In genomic region chr19:12668346-12668745, GRCh38 we compare ENCODE assay signal across 8 cellular contexts. TPM values are rescaled to one million over a fixed set of nuclear protein-coding genes. Genes with fewer than 3 reads are reported as not detected.
A peak's percentile ranks its signal among the peaks of the same experiment; 100 is the strongest.
DNase-seq lines count a peak whose midpoint lies in the region; ATAC-seq, FAIRE-seq and TF ChIP-seq lines count a peak whose summit lies in the region.

No MANE protein-coding gene starts in this region.

- peaks cover 17 to 36% of the 10 kb centered on the region in 2 donors for H3K4me1 ChIP-seq in adrenal gland (replicated peaks in 1 of 2)
- peaks cover 43% of the 10 kb centered on the region for H3K4me1 ChIP-seq in HepG2 (ENCODE audit: insufficient read depth, low read length)
- peaks cover 32% of the 10 kb centered on the region for H3K4me1 ChIP-seq in testis

- H3K27me3 Mint-ChIP-seq in activated CD4-positive, alpha-beta T cell treated with anti-CD3 and anti-CD28 coated beads, Interleukin-2, amount 10 ng/mL, durations not matched to agents 7 days and 5 days, result no peaks in the 10 kb centered on the region

- peaks cover 26% of the 10 kb centered on the region for H3K36me3 Mint-ChIP-seq in activated CD4-positive, alpha-beta T cell treated with anti-CD3 and anti-CD28 coated beads, Interleukin-2, amount 10 ng/mL, durations not matched to agents 7 days and 5 days (ENCODE audit: low read depth)

- TF ChIP-seq EP300 in HepG2 (IDR thresholded peaks at IDR 0.05; ENCODE audit: low read depth in 2 of 2, low read length in 2 of 2) (no peak), HepG2 (CRISPR knock-in tag; IDR thresholded peaks at IDR 0.05; ENCODE audit: borderline replicate concordance) (no peak)

- H3K9me3 ChIP-seq in adrenal gland (replicated peaks in 1 of 3) (no peaks in the 10 kb centered on the region), HepG2 (ENCODE audit: low read length) (no peaks in the 10 kb centered on the region), testis (no peaks in the 10 kb centered on the region)

- H3K27ac Mint-ChIP-seq in activated CD4-positive, alpha-beta T cell treated with anti-CD3 and anti-CD28 coated beads, Interleukin-2, amount 10 ng/mL, durations not matched to agents 7 days and 5 days, result peak overlapping the region; percentile 99

- 60 to 68% (median 65%) methylated on average over 6 to 8 of the region's 8 CpGs for WGBS in adrenal gland, 4 donors
- WGBS in HepG2 (ENCODE audit: low lambda C conversion rate), result 69% methylated on average over 6 of the region's 8 CpGs
- WGBS in testis, 2 donors, result 36 to 64% methylated on average over 8 of the region's 8 CpGs

- peak overlapping the region; percentile 96 for H3K4me3 Mint-ChIP-seq in activated CD4-positive, alpha-beta T cell treated with anti-CD3 and anti-CD28 coated beads, Interleukin-2, amount 10 ng/mL, durations not matched to agents 7 days and 5 days

- BruUV-seq in HepG2 (replicated peaks; lab: Mats Ljungman, UMichigan), result no TSS peak

- peaks cover 34% of the 10 kb centered on the region for H3K79me2 ChIP-seq in HepG2 (ENCODE audit: insufficient read depth, low read length)

- FAIRE-seq in HepG2 (lab: Jason Lieb, UNC) (no peak), HTR-8/SVneo (lab: Jason Lieb, UNC) (no peak)

- H3K36me3 ChIP-seq in adrenal gland (replicated peaks in 1 of 2), result peaks cover 0 to 14% of the 10 kb centered on the region in 2 donors
- peaks cover 4 to 8% of the 10 kb centered on the region in 2 experiments; a peak in 3 of 5 replicates for H3K36me3 ChIP-seq in HepG2 (replicated peaks in 1 of 2; ENCODE audit: control insufficient read depth in 1 of 2, insufficient read depth in 2 of 2, low read length in 2 of 2)
- H3K36me3 ChIP-seq in testis (ENCODE audit: low read depth, missing control alignments), result no peaks in the 10 kb centered on the region

- TF ChIP-seq CTCF in adrenal gland (IDR thresholded peaks at IDR 0.05), result no peak
- TF ChIP-seq CTCF in HepG2 (CRISPR knock-in tag; IDR thresholded peaks at IDR 0.05), result no peak
- no peak for TF ChIP-seq CTCF in testis (IDR thresholded peaks at IDR 0.05)

- H4K20me1 ChIP-seq in HepG2 (ENCODE audit: insufficient read depth, low read length), result no peaks in the 10 kb centered on the region

- no peak for DNase-seq in activated CD4-positive, alpha-beta T cell treated with anti-CD3 and anti-CD28 coated beads, Interleukin-2, amount 10 ng/mL, durations not matched to agents 7 days and 5 days
- no peak for DNase-seq in activated CD4-positive, alpha-beta T cell treated with anti-CD3 and anti-CD28 coated beads, Interleukin-2, amount 50 U/mL, for 1 hour
- no peak for DNase-seq in adrenal gland
- DNase-seq in HepG2 (ENCODE audit: low spot score), result no peak
- no peak for DNase-seq in testis
- DNase-seq in mucosa of gallbladder (ENCODE audit: low spot score), result no peak
- no peak for DNase-seq in HTR-8/SVneo (ENCODE audit: insufficient read length, low spot score)
- no peak for DNase-seq in nucleus accumbens (lab: John Stamatoyannopoulos, UW)

- no peak overlapping the region for H2AFZ ChIP-seq in HepG2 (ENCODE audit: low read length)

- ATAC-seq in HepG2, result no peak

- no peak for TF ChIP-seq POLR2A in adrenal gland (IDR thresholded peaks at IDR 0.05)
- no peak for TF ChIP-seq POLR2A in HepG2 (IDR thresholded peaks at IDR 0.05; ENCODE audit: insufficient read depth in 1 of 2, low read depth in 2 of 2, low read length in 2 of 2)
- no peak for TF ChIP-seq POLR2A in testis (IDR thresholded peaks at IDR 0.05)

- TF ChIP-seq RAD21 in HepG2 (CRISPR knock-in tag; IDR thresholded peaks at IDR 0.05), result no peak

- peak overlapping the region; percentile 97 for H3K4me2 ChIP-seq in HepG2 (ENCODE audit: low read depth, low read length)

- no peaks in the 10 kb centered on the region for H3K9me3 Mint-ChIP-seq in activated CD4-positive, alpha-beta T cell treated with anti-CD3 and anti-CD28 coated beads, Interleukin-2, amount 10 ng/mL, durations not matched to agents 7 days and 5 days

- H3K27ac ChIP-seq in adrenal gland, result peak overlapping the region in 3 of 5 donors; percentile 86 to 96 (median 94)
- peak overlapping the region; percentile 88 for H3K27ac ChIP-seq in HepG2 (ENCODE audit: extremely low read length, insufficient read depth, low read length)
- H3K27ac ChIP-seq in testis, result peak overlapping the region; percentile 93

- H3K4me1 Mint-ChIP-seq in activated CD4-positive, alpha-beta T cell treated with anti-CD3 and anti-CD28 coated beads, Interleukin-2, amount 10 ng/mL, durations not matched to agents 7 days and 5 days, result peaks cover 62% of the 10 kb centered on the region

- intact Hi-C loops in adrenal gland (cut with DNase I) (loop anchor here in 1 of 2 donors (5.0 kb wide), 1 partner anchor 56 kb away; the partner anchor contains the start of genes ZNF490 and ZNF791), HepG2 (cut with micrococcal nuclease; ENCODE audit: unreplicated experiment) (no loop called here), testis (cut with DNase I; ENCODE audit: low total_unique reads) (no loop called here)

- POLR2A ChIA-PET in activated CD4-positive, alpha-beta T cell treated with anti-CD3 and anti-CD28 coated beads, Interleukin-2, amount 10 ng/mL, durations not matched to agents 7 days and 5 days (lab: Charles Lee), result interaction anchor here (1.0 kb wide), 1 partner anchor 10 kb away, joined by 8 read pairs; no protein-coding TSS in a partner anchor
- POLR2A ChIA-PET in HepG2 (lab: Yijun Ruan, JAX), result interaction anchor here (1.6 to 1.9 kb wide), 6 partner anchors 10 to 172 kb away, joined by 3 to 16 read pairs (median 4); partner anchors contain the start of genes DHPS, GET3, ZNF490 and ZNF791

- in situ Hi-C loops in HepG2 (cut with HindIII; ENCODE audit: extremely low pct_ligation_motif_present, low pct_unique_long_range_greater_than_20kb), result no loop called here

- CTCF ChIA-PET in activated CD4-positive, alpha-beta T cell treated with anti-CD3 and anti-CD28 coated beads, Interleukin-2, amount 10 ng/mL, durations not matched to agents 7 days and 5 days (lab: Charles Lee), result interaction anchor here (1.0 to 4.4 kb wide), 2 partner anchors 12 to 28 kb away, joined by 4 to 23 read pairs; partner anchors contain the start of gene DHPS
- CTCF ChIA-PET in HepG2 (lab: Yijun Ruan, JAX; ENCODE audit: low intra/inter-chr PET ratio, low total read pairs), result no interaction called here

- H3K9ac ChIP-seq in HepG2 (ENCODE audit: insufficient read depth, low read depth, low read length), result peak overlapping the region; percentile 93

- peak overlapping the region in 1 of 4 donors; percentile 96 for H3K4me3 ChIP-seq in adrenal gland
- peak overlapping the region; percentile 77 to 96 (median 96) for H3K4me3 ChIP-seq in HepG2 (replicated peaks in 1 of 3; ENCODE audit: insufficient read depth in 1 of 3, low read depth in 2 of 3, low read length in 3 of 3)
- peak overlapping the region; percentile 87 to 91 for H3K4me3 ChIP-seq in testis

- H3K27me3 ChIP-seq in adrenal gland (no peaks in the 10 kb centered on the region), HepG2 (ENCODE audit: control insufficient read depth in 1 of 2, insufficient read depth in 2 of 2, low read length in 2 of 2) (no peaks in the 10 kb centered on the region; a peak in 1 of 5 replicates), testis (no peaks in the 10 kb centered on the region)

RNA-seq across cellular contexts. Expression of gene WDR83, which starts 1.7 kb away (rescaled TPM):
- 10 to 100 TPM; 14.4 to 19.6 TPM for total RNA-seq in activated CD4-positive, alpha-beta T cell treated with anti-CD3 and anti-CD28 coated beads, Interleukin-2, amount 10 ng/mL, durations not matched to agents 7 days and 5 days
- 10 to 100 TPM; 11.4 to 20.5 (median 15.0) TPM for total RNA-seq in adrenal gland
- 10 to 100 TPM in 2 of 3 donors, 1 to 10 TPM in 1; 3.9 to 68.5 (median 56.1) TPM for polyA plus RNA-seq in adrenal gland
- total RNA-seq in HepG2 (2016; rRNA removed; fragmentation: Illumina TruSeq; extraction: Trizol), result 9.9 and 10.7 TPM in 2 replicates
- 6.9 and 7.6 TPM in 2 replicates for total RNA-seq in HepG2 (2016; cell fraction: cytosol; rRNA removed; fragmentation: Illumina TruSeq; extraction: Trizol; ENCODE audit: low read depth)
- 11.3 and 11.8 TPM in 2 replicates for total RNA-seq in HepG2 (2016; cell fraction: insoluble cytoplasmic fraction; rRNA removed; fragmentation: Illumina TruSeq; extraction: Trizol)
- total RNA-seq in HepG2 (2016; cell fraction: membrane; rRNA removed; fragmentation: Illumina TruSeq; extraction: Trizol), result 8.4 and 8.9 TPM in 2 replicates
- 7.7 and 8.0 TPM in 2 replicates for total RNA-seq in HepG2 (2016; cell fraction: nucleus; rRNA removed; fragmentation: Illumina TruSeq; extraction: Trizol)
- 4.5 and 5.4 TPM in 2 replicates for polyA plus RNA-seq in HepG2 (2011; rRNA removed)
- 6.2 and 9.4 TPM in 2 replicates for polyA plus RNA-seq in HepG2 (2011; cell fraction: cytosol; rRNA removed)
- polyA plus RNA-seq in HepG2 (2011; cell fraction: nucleus; rRNA removed), result 11.3 and 12.7 TPM in 2 replicates
- polyA plus RNA-seq in HepG2 (2012), result 5.0 and 9.1 TPM in 2 replicates
- 5.9 and 6.7 TPM in 2 replicates for polyA plus RNA-seq in HepG2 (2016; cell fraction: cytosol; fragmentation: Illumina TruSeq; extraction: Trizol; ENCODE audit: low read depth)
- polyA plus RNA-seq in HepG2 (2016; cell fraction: insoluble cytoplasmic fraction; fragmentation: Illumina TruSeq; extraction: Trizol; ENCODE audit: low read depth), result 11.8 and 12.8 TPM in 2 replicates
- polyA plus RNA-seq in HepG2 (2016; cell fraction: membrane; fragmentation: Illumina TruSeq; extraction: Trizol; ENCODE audit: low read depth), result 8.3 and 8.5 TPM in 2 replicates
- 13.7 and 15.3 TPM in 2 replicates for polyA plus RNA-seq in HepG2 (2016; cell fraction: nucleus; fragmentation: Illumina TruSeq; extraction: Trizol; ENCODE audit: insufficient read depth, low read depth)
- polyA minus RNA-seq in HepG2 (2011; rRNA and poly(A)+ RNA removed; ENCODE audit: low replicate concordance), result 10.4 and 11.3 TPM in 2 replicates
- 1.6 and 2.4 TPM in 2 replicates for polyA minus RNA-seq in HepG2 (2011; cell fraction: cytosol; rRNA and poly(A)+ RNA removed)
- polyA minus RNA-seq in HepG2 (2011; cell fraction: nucleus; rRNA and poly(A)+ RNA removed), result 7.7 and 8.6 TPM in 2 replicates
- total RNA-seq in testis, result 10 to 100 TPM; 15.8 to 18.3 TPM
- polyA plus RNA-seq in testis (ENCODE audit: insufficient read depth, low read depth, low replicate concordance), result 23.2 TPM
- total RNA-seq in mucosa of gallbladder, result 14.5 TPM

RNA-seq across cellular contexts. Expression of gene MAN2B1, which starts 1.8 kb away (rescaled TPM):
- total RNA-seq in activated CD4-positive, alpha-beta T cell treated with anti-CD3 and anti-CD28 coated beads, Interleukin-2, amount 10 ng/mL, durations not matched to agents 7 days and 5 days, result 100 to 1,000 TPM; 130 to 143 TPM
- total RNA-seq in adrenal gland (100 to 1,000 TPM in 6 of 8 donors, 10 to 100 TPM in 2; 69.3 to 131 (median 113) TPM), HepG2 (2016; rRNA removed; fragmentation: Illumina TruSeq; extraction: Trizol) (10.8 and 23.8 TPM in 2 replicates), testis (10 to 100 TPM; 29.7 to 30.6 TPM), mucosa of gallbladder (104 TPM)
- polyA plus RNA-seq in adrenal gland (100 to 1,000 TPM in 2 of 3 donors, 10 to 100 TPM in 1; 19.5 to 194 (median 152) TPM), HepG2 (2011; rRNA removed) (23.6 and 31.8 TPM in 2 replicates), testis (ENCODE audit: insufficient read depth, low read depth, low replicate concordance) (45.7 TPM)
- total RNA-seq in HepG2 (2016; cell fraction: cytosol; rRNA removed; fragmentation: Illumina TruSeq; extraction: Trizol; ENCODE audit: low read depth), result 4.0 and 5.4 TPM in 2 replicates
- total RNA-seq in HepG2 (2016; cell fraction: insoluble cytoplasmic fraction; rRNA removed; fragmentation: Illumina TruSeq; extraction: Trizol), result 8.6 and 23.6 TPM in 2 replicates
- 13.4 and 16.7 TPM in 2 replicates for total RNA-seq in HepG2 (2016; cell fraction: membrane; rRNA removed; fragmentation: Illumina TruSeq; extraction: Trizol)
- total RNA-seq in HepG2 (2016; cell fraction: nucleus; rRNA removed; fragmentation: Illumina TruSeq; extraction: Trizol), result 28.7 and 30.9 TPM in 2 replicates
- 26.5 and 29.6 TPM in 2 replicates for polyA plus RNA-seq in HepG2 (2011; cell fraction: cytosol; rRNA removed)
- polyA plus RNA-seq in HepG2 (2011; cell fraction: nucleus; rRNA removed), result 46.9 and 59.4 TPM in 2 replicates
- polyA plus RNA-seq in HepG2 (2012), result 38.9 and 46.8 TPM in 2 replicates
- polyA plus RNA-seq in HepG2 (2016; cell fraction: cytosol; fragmentation: Illumina TruSeq; extraction: Trizol; ENCODE audit: low read depth), result 4.9 and 6.4 TPM in 2 replicates
- 10.9 and 14.9 TPM in 2 replicates for polyA plus RNA-seq in HepG2 (2016; cell fraction: insoluble cytoplasmic fraction; fragmentation: Illumina TruSeq; extraction: Trizol; ENCODE audit: low read depth)
- 15.2 and 17.9 TPM in 2 replicates for polyA plus RNA-seq in HepG2 (2016; cell fraction: membrane; fragmentation: Illumina TruSeq; extraction: Trizol; ENCODE audit: low read depth)
- 43.7 and 53.7 TPM in 2 replicates for polyA plus RNA-seq in HepG2 (2016; cell fraction: nucleus; fragmentation: Illumina TruSeq; extraction: Trizol; ENCODE audit: insufficient read depth, low read depth)
- 15.2 and 23.5 TPM in 2 replicates for polyA minus RNA-seq in HepG2 (2011; rRNA and poly(A)+ RNA removed; ENCODE audit: low replicate concordance)
- 8.4 and 16.6 TPM in 2 replicates for polyA minus RNA-seq in HepG2 (2011; cell fraction: cytosol; rRNA and poly(A)+ RNA removed)
- polyA minus RNA-seq in HepG2 (2011; cell fraction: nucleus; rRNA and poly(A)+ RNA removed), result 10.7 and 15.5 TPM in 2 replicates

RNA-seq across cellular contexts. Expression of gene DHPS, which starts 13.3 kb away (rescaled TPM):
- total RNA-seq in activated CD4-positive, alpha-beta T cell treated with anti-CD3 and anti-CD28 coated beads, Interleukin-2, amount 10 ng/mL, durations not matched to agents 7 days and 5 days, result 100 to 1,000 TPM in 1 of 2 experiments, 10 to 100 TPM in 1; 89.9 to 102 TPM
- total RNA-seq in adrenal gland (100 to 1,000 TPM in 5 of 8 donors, 10 to 100 TPM in 3; 80.4 to 197 (median 124) TPM), HepG2 (2016; rRNA removed; fragmentation: Illumina TruSeq; extraction: Trizol) (34.8 and 43.3 TPM in 2 replicates), testis (100 to 1,000 TPM in 1 of 2 donors, 10 to 100 TPM in 1; 85.9 to 119 TPM), mucosa of gallbladder (89.0 TPM)
- polyA plus RNA-seq in adrenal gland (100 to 1,000 TPM in 2 of 3 donors, 10 to 100 TPM in 1; 64.5 to 166 (median 137) TPM), HepG2 (2011; rRNA removed) (84.3 and 84.6 TPM in 2 replicates), testis (ENCODE audit: insufficient read depth, low read depth, low replicate concordance) (50.2 TPM)
- total RNA-seq in HepG2 (2016; cell fraction: cytosol; rRNA removed; fragmentation: Illumina TruSeq; extraction: Trizol; ENCODE audit: low read depth), result 18.6 and 20.2 TPM in 2 replicates
- 36.3 and 41.9 TPM in 2 replicates for total RNA-seq in HepG2 (2016; cell fraction: insoluble cytoplasmic fraction; rRNA removed; fragmentation: Illumina TruSeq; extraction: Trizol)
- 18.6 and 23.3 TPM in 2 replicates for total RNA-seq in HepG2 (2016; cell fraction: membrane; rRNA removed; fragmentation: Illumina TruSeq; extraction: Trizol)
- total RNA-seq in HepG2 (2016; cell fraction: nucleus; rRNA removed; fragmentation: Illumina TruSeq; extraction: Trizol), result 44.1 and 48.8 TPM in 2 replicates
- polyA plus RNA-seq in HepG2 (2011; cell fraction: cytosol; rRNA removed), result 70.3 and 86.4 TPM in 2 replicates
- 180 and 198 TPM in 2 replicates for polyA plus RNA-seq in HepG2 (2011; cell fraction: nucleus; rRNA removed)
- 54.1 and 72.2 TPM in 2 replicates for polyA plus RNA-seq in HepG2 (2012)
- 12.2 and 12.4 TPM in 2 replicates for polyA plus RNA-seq in HepG2 (2016; cell fraction: cytosol; fragmentation: Illumina TruSeq; extraction: Trizol; ENCODE audit: low read depth)
- 34.0 and 35.3 TPM in 2 replicates for polyA plus RNA-seq in HepG2 (2016; cell fraction: insoluble cytoplasmic fraction; fragmentation: Illumina TruSeq; extraction: Trizol; ENCODE audit: low read depth)
- 12.8 and 13.6 TPM in 2 replicates for polyA plus RNA-seq in HepG2 (2016; cell fraction: membrane; fragmentation: Illumina TruSeq; extraction: Trizol; ENCODE audit: low read depth)
- 90.1 and 103 TPM in 2 replicates for polyA plus RNA-seq in HepG2 (2016; cell fraction: nucleus; fragmentation: Illumina TruSeq; extraction: Trizol; ENCODE audit: insufficient read depth, low read depth)
- 80.2 and 94.5 TPM in 2 replicates for polyA minus RNA-seq in HepG2 (2011; rRNA and poly(A)+ RNA removed; ENCODE audit: low replicate concordance)
- 27.8 and 30.4 TPM in 2 replicates for polyA minus RNA-seq in HepG2 (2011; cell fraction: cytosol; rRNA and poly(A)+ RNA removed)
- 56.0 and 62.9 TPM in 2 replicates for polyA minus RNA-seq in HepG2 (2011; cell fraction: nucleus; rRNA and poly(A)+ RNA removed)

RNA-seq across cellular contexts. Expression of gene GNG14, which starts 19.5 kb away (rescaled TPM):
- total RNA-seq in activated CD4-positive, alpha-beta T cell treated with anti-CD3 and anti-CD28 coated beads, Interleukin-2, amount 10 ng/mL, durations not matched to agents 7 days and 5 days, result not detected
- total RNA-seq in adrenal gland, result not detected
- polyA plus RNA-seq in adrenal gland, result not detected
- not detected in 2 replicates for total RNA-seq in HepG2 (2016; rRNA removed; fragmentation: Illumina TruSeq; extraction: Trizol)
- not detected in 2 replicates for total RNA-seq in HepG2 (2016; cell fraction: cytosol; rRNA removed; fragmentation: Illumina TruSeq; extraction: Trizol; ENCODE audit: low read depth)
- total RNA-seq in HepG2 (2016; cell fraction: insoluble cytoplasmic fraction; rRNA removed; fragmentation: Illumina TruSeq; extraction: Trizol), result not detected in 2 replicates
- total RNA-seq in HepG2 (2016; cell fraction: membrane; rRNA removed; fragmentation: Illumina TruSeq; extraction: Trizol), result not detected in 2 replicates
- not detected in 2 replicates for total RNA-seq in HepG2 (2016; cell fraction: nucleus; rRNA removed; fragmentation: Illumina TruSeq; extraction: Trizol)
- not detected in 2 replicates for polyA plus RNA-seq in HepG2 (2011; rRNA removed)
- not detected in 2 replicates for polyA plus RNA-seq in HepG2 (2011; cell fraction: cytosol; rRNA removed)
- polyA plus RNA-seq in HepG2 (2011; cell fraction: nucleus; rRNA removed), result 0.82 TPM in 1 of 2 replicates, not detected in the other
- not detected in 2 replicates for polyA plus RNA-seq in HepG2 (2012)
- not detected in 2 replicates for polyA plus RNA-seq in HepG2 (2016; cell fraction: cytosol; fragmentation: Illumina TruSeq; extraction: Trizol; ENCODE audit: low read depth)
- polyA plus RNA-seq in HepG2 (2016; cell fraction: insoluble cytoplasmic fraction; fragmentation: Illumina TruSeq; extraction: Trizol; ENCODE audit: low read depth), result not detected in 2 replicates
- not detected in 2 replicates for polyA plus RNA-seq in HepG2 (2016; cell fraction: membrane; fragmentation: Illumina TruSeq; extraction: Trizol; ENCODE audit: low read depth)
- not detected in 2 replicates for polyA plus RNA-seq in HepG2 (2016; cell fraction: nucleus; fragmentation: Illumina TruSeq; extraction: Trizol; ENCODE audit: insufficient read depth, low read depth)
- 0.68 and 1.9 TPM in 2 replicates for polyA minus RNA-seq in HepG2 (2011; rRNA and poly(A)+ RNA removed; ENCODE audit: low replicate concordance)
- polyA minus RNA-seq in HepG2 (2011; cell fraction: cytosol; rRNA and poly(A)+ RNA removed), result not detected in 2 replicates
- polyA minus RNA-seq in HepG2 (2011; cell fraction: nucleus; rRNA and poly(A)+ RNA removed), result not detected in 2 replicates
- 1 to 10 TPM in 1 of 2 donors, not detected in 1; 4.5 TPM for total RNA-seq in testis
- polyA plus RNA-seq in testis (ENCODE audit: insufficient read depth, low read depth, low replicate concordance), result not detected
- total RNA-seq in mucosa of gallbladder, result not detected

RNA-seq across cellular contexts. Expression of gene FBXW9, which starts 28.1 kb away (rescaled TPM):
- total RNA-seq in activated CD4-positive, alpha-beta T cell treated with anti-CD3 and anti-CD28 coated beads, Interleukin-2, amount 10 ng/mL, durations not matched to agents 7 days and 5 days, result 1 to 10 TPM; 5.3 to 5.9 TPM
- total RNA-seq in adrenal gland (10 to 100 TPM in 4 of 8 donors, 1 to 10 TPM in 4; 6.9 to 14.7 (median 10.6) TPM), HepG2 (2016; rRNA removed; fragmentation: Illumina TruSeq; extraction: Trizol) (4.6 and 6.1 TPM in 2 replicates), testis (10 to 100 TPM; 20.5 to 23.3 TPM), mucosa of gallbladder (8.9 TPM)
- polyA plus RNA-seq in adrenal gland (1 to 10 TPM; 2.1 to 6.8 (median 6.4) TPM), HepG2 (2011; rRNA removed) (5.7 and 7.0 TPM in 2 replicates), testis (ENCODE audit: insufficient read depth, low read depth, low replicate concordance) (27.4 TPM)
- 1.2 and 2.0 TPM in 2 replicates for total RNA-seq in HepG2 (2016; cell fraction: cytosol; rRNA removed; fragmentation: Illumina TruSeq; extraction: Trizol; ENCODE audit: low read depth)
- total RNA-seq in HepG2 (2016; cell fraction: insoluble cytoplasmic fraction; rRNA removed; fragmentation: Illumina TruSeq; extraction: Trizol), result 3.8 and 6.5 TPM in 2 replicates
- 2.3 and 2.8 TPM in 2 replicates for total RNA-seq in HepG2 (2016; cell fraction: membrane; rRNA removed; fragmentation: Illumina TruSeq; extraction: Trizol)
- total RNA-seq in HepG2 (2016; cell fraction: nucleus; rRNA removed; fragmentation: Illumina TruSeq; extraction: Trizol), result 5.5 and 5.9 TPM in 2 replicates
- polyA plus RNA-seq in HepG2 (2011; cell fraction: cytosol; rRNA removed), result 6.0 and 11.9 TPM in 2 replicates
- 21.5 and 25.3 TPM in 2 replicates for polyA plus RNA-seq in HepG2 (2011; cell fraction: nucleus; rRNA removed)
- 3.3 TPM in 2 replicates for polyA plus RNA-seq in HepG2 (2012)
- 1.7 and 1.9 TPM in 2 replicates for polyA plus RNA-seq in HepG2 (2016; cell fraction: cytosol; fragmentation: Illumina TruSeq; extraction: Trizol; ENCODE audit: low read depth)
- polyA plus RNA-seq in HepG2 (2016; cell fraction: insoluble cytoplasmic fraction; fragmentation: Illumina TruSeq; extraction: Trizol; ENCODE audit: low read depth), result 4.4 and 5.7 TPM in 2 replicates
- polyA plus RNA-seq in HepG2 (2016; cell fraction: membrane; fragmentation: Illumina TruSeq; extraction: Trizol; ENCODE audit: low read depth), result 1.9 and 2.7 TPM in 2 replicates
- 12.6 and 13.0 TPM in 2 replicates for polyA plus RNA-seq in HepG2 (2016; cell fraction: nucleus; fragmentation: Illumina TruSeq; extraction: Trizol; ENCODE audit: insufficient read depth, low read depth)
- polyA minus RNA-seq in HepG2 (2011; rRNA and poly(A)+ RNA removed; ENCODE audit: low replicate concordance), result 10.4 and 13.8 TPM in 2 replicates
- 3.2 and 4.4 TPM in 2 replicates for polyA minus RNA-seq in HepG2 (2011; cell fraction: cytosol; rRNA and poly(A)+ RNA removed)
- 2.7 and 4.4 TPM in 2 replicates for polyA minus RNA-seq in HepG2 (2011; cell fraction: nucleus; rRNA and poly(A)+ RNA removed)
